Comparison of ENCODE assay signal across 22 cellular contexts in the genomic region with DNA sequence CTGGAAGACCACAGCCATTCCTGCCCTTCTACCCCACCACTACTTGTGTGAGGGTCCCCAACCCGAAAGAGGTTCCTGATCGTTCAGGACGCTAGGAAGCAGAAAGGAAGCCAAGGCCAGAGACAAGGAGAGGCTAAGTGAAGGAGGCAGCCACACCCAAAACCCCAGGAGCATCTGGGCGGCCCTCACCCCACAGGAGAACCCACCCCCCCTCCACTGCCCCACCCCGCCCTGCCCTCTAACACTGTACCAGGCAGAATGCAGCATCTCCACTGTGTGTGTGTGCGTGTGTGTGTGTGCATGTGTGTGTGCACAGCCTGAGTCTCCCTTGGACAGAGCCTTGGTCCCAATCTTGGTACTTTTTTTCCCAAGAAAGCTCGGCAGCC.
DNase-seq lines count a peak whose midpoint lies in the region; ATAC-seq and TF ChIP-seq lines count a peak whose summit lies in the region.
"Had no signal": no experiment of that assay in that cellular context is flagged by ENCODE, and none has a peak within 500 bp of the region (broad histone marks: within the 10 kb centered on the region; RNA-seq: fewer than 3 reads in every experiment).

No MANE protein-coding gene starts in this region.

- POLR2A ChIA-PET in SK-N-SH (lab: Yijun Ruan, JAX): no interaction called here

- no peaks in the 10 kb centered on the region for H3K27me3 ChIP-seq in SK-N-SH (ENCODE audit: insufficient read depth)
- no peaks in the 10 kb centered on the region for H3K27me3 ChIP-seq in colonic mucosa
- H3K27me3 ChIP-seq in layer of hippocampus (ENCODE audit: control insufficient read depth, insufficient read depth, low read length): no peaks in the 10 kb centered on the region
- H3K27me3 ChIP-seq: cardiac muscle cell, SJSA1, upper lobe of right lung had no signal

- no peak for TF ChIP-seq CTCF in SK-N-SH (IDR thresholded peaks at IDR 0.05)
- no peak for TF ChIP-seq CTCF in colonic mucosa (IDR thresholded peaks at IDR 0.05)

- no peak for TF ChIP-seq EP300 in SK-N-SH (IDR thresholded peaks at IDR 0.05; ENCODE audit: borderline replicate concordance in 1 of 2, low read depth in 1 of 2, low read length in 1 of 2)

- no peaks in the 10 kb centered on the region for H3K9me2 ChIP-seq in SK-N-SH

- H3K9me3 ChIP-seq in SK-N-SH (no peaks in the 10 kb centered on the region), colonic mucosa (no peaks in the 10 kb centered on the region)
- H3K9me3 ChIP-seq: SJSA1, upper lobe of right lung had no signal

- CTCF ChIA-PET in SK-N-SH (lab: Yijun Ruan, JAX): interaction anchor here (0.6 to 1.3 kb wide), 2 partner anchors 24 to 25 kb away, joined by 3 to 7 read pairs; no protein-coding TSS in a partner anchor

- H3F3A ChIP-seq in SK-N-SH (replicated peaks; ENCODE audit: insufficient read depth): no peaks in the 10 kb centered on the region

- no peak overlapping the region for H3K27ac ChIP-seq in SK-N-SH (ENCODE audit: low read depth in 2 of 2, low read length in 1 of 2)
- peak overlapping the region; percentile 81 for H3K27ac ChIP-seq in colonic mucosa
- H3K27ac ChIP-seq in layer of hippocampus (ENCODE audit: low read depth, low read length): peak overlapping the region; percentile 97
- H3K27ac ChIP-seq in substantia nigra (ENCODE audit: low read depth, low read length, poor library complexity, severe bottlenecking): peak overlapping the region; percentile 98
- H3K27ac ChIP-seq: cardiac muscle cell, psoas muscle, SJSA1, upper lobe of right lung had no signal

- no peaks in the 10 kb centered on the region for H3K36me3 Mint-ChIP-seq in activated naive CD4-positive, alpha-beta T cell treated with anti-CD3 and anti-CD28 coated beads, Interleukin-2, amount 50 U/mL, for 72 hours

- no peaks in the 10 kb centered on the region for H3K9me3 Mint-ChIP-seq in activated naive CD4-positive, alpha-beta T cell treated with anti-CD3 and anti-CD28 coated beads, Interleukin-2, amount 50 U/mL, for 72 hours
- H3K9me3 Mint-ChIP-seq: activated CD4-positive, alpha-beta memory T cell treated with anti-CD3 and anti-CD28 coated beads, Interleukin-2, amount 10 ng/mL, durations not matched to agents 7 days and 5 days had no signal

- no peak overlapping the region for H3K4me2 ChIP-seq in SK-N-SH

- H2AFZ ChIP-seq in SK-N-SH (ENCODE audit: low read depth): no peak overlapping the region

- DNase-seq in SK-N-SH: peak; percentile 20
- peak; percentile 74 for DNase-seq in colonic mucosa
- no peak for DNase-seq in substantia nigra (lab: John Stamatoyannopoulos, UW)
- no peak for DNase-seq in activated naive CD4-positive, alpha-beta T cell treated with anti-CD3 and anti-CD28 coated beads, Interleukin-2, amount 50 U/mL, for 72 hours (ENCODE audit: low spot score in 2 of 2)
- DNase-seq in cerebellar cortex (ENCODE audit: low spot score): no peak
- DNase-seq: 8988T; activated CD4-positive, alpha-beta memory T cell treated with anti-CD3 and anti-CD28 coated beads, Interleukin-2, amount 10 ng/mL, durations not matched to agents 7 days and 5 days; AML-193; effector CD8-positive, alpha-beta T cell; kidney; NCI-H510A treated with DMSO at 0.1 percent for 48 hours; NK-92 treated with Interleukin-12 subunit alpha and Interleukin-12 subunit beta, amount 100 ng/mL, for 24 hours; psoas muscle; stimulated activated CD4-positive, alpha-beta T cell treated with anti-CD3 and anti-CD28 coated beads, Interleukin-4, amount 100 ng/mL, for 1 hour; upper lobe of right lung had no signal

- H3K36me3 ChIP-seq in SK-N-SH (replicated peaks in 1 of 2; ENCODE audit: control insufficient read depth in 1 of 2, insufficient read depth in 2 of 2, low read length in 1 of 2) (no peaks in the 10 kb centered on the region), colonic mucosa (no peaks in the 10 kb centered on the region)
- H3K36me3 ChIP-seq: cardiac muscle cell, SJSA1, upper lobe of right lung had no signal

- intact Hi-C loops in colonic mucosa (cut with DNase I): no loop called here

- H3K4me3 ChIP-seq in SK-N-SH (ENCODE audit: low read depth in 2 of 2, low read length in 1 of 2) (no peak overlapping the region), colonic mucosa (no peak overlapping the region)
- H3K4me3 ChIP-seq: cardiac muscle cell, lung, psoas muscle, SJSA1, upper lobe of right lung had no signal

- no peaks in the 10 kb centered on the region for H3K4me1 ChIP-seq in SK-N-SH (ENCODE audit: control insufficient read depth in 1 of 2, insufficient read depth in 2 of 2, low read depth in 1 of 2, low read length in 1 of 2)
- H3K4me1 ChIP-seq in colonic mucosa: peaks cover 4% of the 10 kb centered on the region
- H3K4me1 ChIP-seq: psoas muscle, upper lobe of right lung had no signal

- no peak for TF ChIP-seq RAD21 in SK-N-SH (IDR thresholded peaks at IDR 0.05; ENCODE audit: low read length)

- ATAC-seq in SK-N-SH treated with all-trans-retinoic acid at 6 μM for 48 hours: no peak
- ATAC-seq in activated naive CD4-positive, alpha-beta T cell treated with anti-CD3 and anti-CD28 coated beads, Interleukin-2, amount 50 U/mL, for 72 hours: no peak
- no peak for ATAC-seq in GM19397 (IDR thresholded peaks at IDR 0.05; ENCODE audit: unreplicated experiment)
- ATAC-seq: psoas muscle had no signal

- no peaks in the 10 kb centered on the region for H3K79me2 ChIP-seq in SK-N-SH (ENCODE audit: insufficient read depth)

- WGBS in SK-N-SH (ENCODE audit: low lambda C conversion rate): 98% methylated on average over 5 of the region's 7 CpGs

- no peak overlapping the region for H3K27ac Mint-ChIP-seq in activated naive CD4-positive, alpha-beta T cell treated with anti-CD3 and anti-CD28 coated beads, Interleukin-2, amount 50 U/mL, for 72 hours
- H3K27ac Mint-ChIP-seq: activated CD4-positive, alpha-beta memory T cell treated with anti-CD3 and anti-CD28 coated beads, Interleukin-2, amount 10 ng/mL, durations not matched to agents 7 days and 5 days; stimulated activated naive CD8-positive, alpha-beta T cell treated with anti-CD3 and anti-CD28 coated beads, Interleukin-15, Interleukin-2, amounts not matched to agents 100 ng/mL and 50 ng/mL, for 24 hours had no signal

- H3K9ac ChIP-seq in SK-N-SH (no peak overlapping the region), colonic mucosa (ENCODE audit: low read depth in 2 of 2, low read length in 2 of 2) (peak overlapping the region in 1 of 2 donors; percentile 83)

- no peaks in the 10 kb centered on the region for H4K20me1 ChIP-seq in SK-N-SH (ENCODE audit: insufficient read depth)

TF ChIP-seq in SK-N-SH, 30 proteins besides CTCF, POLR2A, EP300 and RAD21:
- TF ChIP-seq YY1 (IDR thresholded peaks at IDR 0.05; ENCODE audit: low read depth) (no peak), ELF1 (IDR thresholded peaks at IDR 0.05) (no peak), MXI1 (IDR thresholded peaks at IDR 0.05; ENCODE audit: low read depth, low read length) (no peak), NRF1 (IDR thresholded peaks at IDR 0.05; ENCODE audit: low read depth, low read length) (no peak), GATA2 (CRISPR knock-in tag; IDR thresholded peaks at IDR 0.05) (no peak), FOXJ3 (CRISPR knock-in tag; IDR thresholded peaks at IDR 0.05) (no peak), TCF12 (IDR thresholded peaks at IDR 0.05) (no peak), MEF2A (IDR thresholded peaks at IDR 0.05; ENCODE audit: borderline replicate concordance, low read depth) (no peak), SIN3A (IDR thresholded peaks at IDR 0.05; ENCODE audit: borderline replicate concordance, low read depth, low read length) (no peak)

TF ChIP-seq in SK-N-SH treated with all-trans-retinoic acid at 6 μM for 48 hours, 23 proteins besides CTCF, POLR2A, EP300 and RAD21:
- TF ChIP-seq ARNTL (CRISPR knock-in tag; IDR thresholded peaks at IDR 0.05; ENCODE audit: borderline replicate concordance, low read depth) (no peak), BACH2 (CRISPR knock-in tag; IDR thresholded peaks at IDR 0.05; ENCODE audit: borderline replicate concordance) (no peak), ZNF70 (CRISPR knock-in tag; IDR thresholded peaks at IDR 0.05) (no peak), ZNF565 (CRISPR knock-in tag; conservative IDR thresholded peaks at IDR 0.05; ENCODE audit: low read depth) (no peak), ISL1 (CRISPR knock-in tag; IDR thresholded peaks at IDR 0.05) (no peak), TOX (CRISPR knock-in tag; IDR thresholded peaks at IDR 0.05; ENCODE audit: borderline replicate concordance) (no peak), ZFP3 (CRISPR knock-in tag; IDR thresholded peaks at IDR 0.05) (no peak), RARB (CRISPR knock-in tag; IDR thresholded peaks at IDR 0.05) (no peak), GLIS3 (CRISPR knock-in tag; IDR thresholded peaks at IDR 0.05) (no peak), TCF4 (CRISPR knock-in tag; IDR thresholded peaks at IDR 0.05; ENCODE audit: borderline replicate concordance) (no peak)
- TF ChIP-seq, protein P1, sequence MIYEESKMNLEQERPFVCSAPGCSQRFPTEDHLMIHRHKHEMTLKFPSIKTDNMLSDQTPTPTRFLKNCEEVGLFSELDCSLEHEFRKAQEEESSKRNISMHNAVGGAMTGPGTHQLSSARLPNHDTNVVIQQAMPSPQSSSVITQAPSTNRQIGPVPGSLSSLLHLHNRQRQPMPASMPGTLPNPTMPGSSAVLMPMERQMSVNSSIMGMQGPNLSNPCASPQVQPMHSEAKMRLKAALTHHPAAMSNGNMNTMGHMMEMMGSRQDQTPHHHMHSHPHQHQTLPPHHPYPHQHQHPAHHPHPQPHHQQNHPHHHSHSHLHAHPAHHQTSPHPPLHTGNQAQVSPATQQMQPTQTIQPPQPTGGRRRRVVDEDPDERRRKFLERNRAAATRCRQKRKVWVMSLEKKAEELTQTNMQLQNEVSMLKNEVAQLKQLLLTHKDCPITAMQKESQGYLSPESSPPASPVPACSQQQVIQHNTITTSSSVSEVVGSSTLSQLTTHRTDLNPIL (CRISPR knock-in tag; IDR thresholded peaks at IDR 0.05; ENCODE audit: low read depth): no peak
TF ChIP-seq in SK-N-SH treated with all-trans-retinoic acid at 6 μM for 48 hours: peak in this region for 0.

Comparison
In these comparisons a context has a peak if more than half of its experiments do, and no peak if none do; other contexts are left out.
1. DNase-seq: peak in SK-N-SH (single experiment) and colonic mucosa (single experiment); none in substantia nigra (0 of 49), activated naive CD4-positive, alpha-beta T cell treated with anti-CD3 and anti-CD28 coated beads, Interleukin-2, amount 50 U/mL, for 72 hours (0 of 2) and cerebellar cortex (single experiment).
2. H3K27ac ChIP-seq: peak in colonic mucosa (single experiment), layer of hippocampus (single experiment) and substantia nigra (single experiment); none in SK-N-SH (0 of 2).